8 cellular contexts compared by ENCODE assay signal in genomic region chr20:63290677-63291472, GRCh38. TPM values are rescaled to one million over a fixed set of nuclear protein-coding genes. Genes with fewer than 3 reads are reported as not detected.
DNase-seq lines count a peak whose midpoint lies in the region; ATAC-seq and TF ChIP-seq lines count a peak whose summit lies in the region.

No MANE protein-coding gene starts in this region.

- no peak overlapping the region for H3K4me3 ChIP-seq in cardiac muscle cell

- TF ChIP-seq CTCF in 22Rv1 (IDR thresholded peaks at IDR 0.05) (peak; percentile 86), cardiac muscle cell (IDR thresholded peaks at IDR 0.05; ENCODE audit: low read depth, low read length) (peak; percentile 59)

- peak; percentile 37 for ATAC-seq in GM18867 (IDR thresholded peaks at IDR 0.05; ENCODE audit: unreplicated experiment)
- ATAC-seq in GM18505 (IDR thresholded peaks at IDR 0.05; ENCODE audit: unreplicated experiment), result no peak

- TF ChIP-seq POLR2A in GM18505 (IDR thresholded peaks at IDR 0.05; ENCODE audit: borderline replicate concordance, extremely low read depth, insufficient read depth, insufficient read length), result no peak

- peaks cover 17% of the 10 kb centered on the region for H3K27me3 ChIP-seq in cardiac muscle cell

- no peaks in the 10 kb centered on the region for H3K4me1 ChIP-seq in cardiac muscle cell (ENCODE audit: low read depth)

- H3K27ac ChIP-seq in 22Rv1 (no peak overlapping the region), cardiac muscle cell (no peak overlapping the region)

- H3K9me3 ChIP-seq in cardiac muscle cell (ENCODE audit: low read depth), result no peaks in the 10 kb centered on the region

- H3K36me3 ChIP-seq in cardiac muscle cell, result peaks cover 8% of the 10 kb centered on the region

- peak; percentile 30 for DNase-seq in RKO (ENCODE audit: low spot score)
- peak; percentile 86 for DNase-seq in activated effector memory CD4-positive, alpha-beta T cell treated with anti-CD3 and anti-CD28 coated beads, Interleukin-2, amount 50 U/mL, for 16 hours
- peak; percentile 38 to 58 for DNase-seq in cardiac muscle cell (ENCODE audit: low read depth in 1 of 2, low spot score in 1 of 2)
- DNase-seq in stimulated activated CD4-positive, alpha-beta T cell treated with anti-CD3 and anti-CD28 coated beads, Interleukin-15, amount 100 ng/mL, for 1 hour (ENCODE audit: low read depth in 1 of 2, low spot score in 1 of 2), result peak; percentile 27 to 61
- DNase-seq in cortex of kidney (lab: John Stamatoyannopoulos, UW), result no peak

RNA-seq across cellular contexts. Expression of gene COL20A1, which starts 2.1 kb away (rescaled TPM):
- 0.85 TPM in 1 of 2 replicates, not detected in the other for total RNA-seq in cardiac muscle cell
- polyA plus RNA-seq in cardiac muscle cell, result 1.4 TPM in 1 of 2 replicates, not detected in the other

RNA-seq across cellular contexts. Expression of gene ARFGAP1, which starts 18.3 kb away (rescaled TPM):
- 63.2 and 96.5 TPM in 2 replicates for total RNA-seq in cardiac muscle cell
- 85.3 and 94.5 TPM in 2 replicates for polyA plus RNA-seq in cardiac muscle cell

RNA-seq across cellular contexts. Expression of gene NKAIN4, which starts 36.6 kb away (rescaled TPM):
- total RNA-seq in cardiac muscle cell, result 1.1 TPM in 1 of 2 replicates, not detected in the other
- 0.44 TPM in 1 of 2 replicates, not detected in the other for polyA plus RNA-seq in cardiac muscle cell

RNA-seq across cellular contexts. Expression of gene BIRC7, which starts 55.2 kb away (rescaled TPM):
- 0.21 and 0.54 TPM in 2 replicates for total RNA-seq in cardiac muscle cell
- not detected in 2 replicates for polyA plus RNA-seq in cardiac muscle cell
